ENCODE assay signal across 11 cellular contexts in the genomic region with DNA sequence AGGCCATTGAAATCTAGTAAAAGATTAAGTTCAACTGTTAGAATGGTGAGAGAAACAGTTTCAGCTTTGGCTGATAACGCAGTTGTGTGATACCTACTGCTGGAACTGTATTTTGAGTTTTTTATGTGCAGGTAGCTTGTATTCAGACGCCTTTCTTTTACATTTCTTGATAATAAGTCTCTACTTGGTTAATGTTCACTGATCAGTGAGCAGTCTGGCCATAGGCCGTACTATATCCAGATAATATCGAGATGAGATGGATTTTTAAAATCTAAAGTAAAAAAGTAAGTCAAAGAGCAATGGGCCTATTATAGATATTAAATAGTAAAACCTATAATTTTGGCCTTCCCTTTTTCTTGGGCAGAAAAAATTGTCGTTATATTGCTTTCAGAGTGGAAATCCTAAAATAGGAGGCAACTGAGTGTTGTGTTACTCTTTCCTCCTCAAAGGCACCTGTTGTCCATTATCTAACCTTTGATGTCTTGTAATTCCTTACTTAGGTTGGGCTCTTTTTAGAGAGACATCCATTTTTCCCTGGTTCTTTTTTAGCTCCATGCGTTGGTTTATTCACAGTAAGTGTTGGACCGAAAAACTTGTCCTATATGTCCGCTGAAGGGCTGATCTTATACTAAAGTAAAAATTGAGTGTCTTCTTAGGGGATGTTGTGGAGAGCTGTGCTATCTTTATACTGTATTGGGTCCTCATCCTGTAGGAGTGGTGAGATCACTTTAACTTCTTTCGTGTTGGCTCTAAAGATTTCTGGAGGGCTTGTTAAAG. TPM values are rescaled to one million over a fixed set of nuclear protein-coding genes. Genes with fewer than 3 reads are reported as not detected.
DNase-seq lines count a peak whose midpoint lies in the region; ATAC-seq and TF ChIP-seq lines count a peak whose summit lies in the region.
"Had no signal": no experiment of that assay in that cellular context is flagged by ENCODE, and none has a peak within 500 bp of the region (broad histone marks: within the 10 kb centered on the region; RNA-seq: fewer than 3 reads in every experiment).

No MANE protein-coding gene starts in this region.

- ATAC-seq in stimulated activated naive CD8-positive, alpha-beta T cell treated with anti-CD3 and anti-CD28 coated beads, Interleukin-15, Interleukin-2, amounts not matched to agents 100 U/mL and 50 U/mL, for 24 hours = no peak
- ATAC-seq in HG03520 (IDR thresholded peaks at IDR 0.05; ENCODE audit: unreplicated experiment) = no peak

- in situ Hi-C loops in GM23248 (cut with MboI) = no loop called here

- H3K36me3 Mint-ChIP-seq in activated naive CD8-positive, alpha-beta T cell treated with anti-CD3 and anti-CD28 coated beads for 36 hours = peaks cover 6% of the 10 kb centered on the region

- no peaks in the 10 kb centered on the region for H3K27me3 ChIP-seq in GM23248 (replicated peaks; ENCODE audit: insufficient read depth)
- H3K27me3 ChIP-seq in SU-DHL-6 (ENCODE audit: low read length) = no peaks in the 10 kb centered on the region
- no peaks in the 10 kb centered on the region for H3K27me3 ChIP-seq in stomach

- H4K20me1 ChIP-seq in GM23248 (ENCODE audit: insufficient read depth) (0 out of 2 replicates have a peak, but pooled peaks cover 3% of the 10 kb centered on the region), SU-DHL-6 (ENCODE audit: low read depth, low read length) (peaks cover 14% of the 10 kb centered on the region)

- no peaks in the 10 kb centered on the region for H3K9me3 Mint-ChIP-seq in activated naive CD8-positive, alpha-beta T cell treated with anti-CD3 and anti-CD28 coated beads for 36 hours
- H3K9me3 Mint-ChIP-seq: mesothelial cell of epicardium had no signal

- H3K9ac ChIP-seq in GM23248 (peak overlapping the region; percentile 77), SU-DHL-6 (ENCODE audit: low read length) (peak overlapping the region; percentile 74)

- H3K79me2 ChIP-seq in GM23248 (ENCODE audit: insufficient read depth) = peaks cover 61% of the 10 kb centered on the region
- H3K79me2 ChIP-seq in SU-DHL-6 (ENCODE audit: insufficient read depth, low read length) = peaks cover 49% of the 10 kb centered on the region

- peaks cover 13% of the 10 kb centered on the region for H3K4me1 ChIP-seq in GM23248 (ENCODE audit: insufficient read depth)
- peaks cover 19 to 50% (median 36%) of the 10 kb centered on the region in 4 donors for H3K4me1 ChIP-seq in stomach

- H3K9me3 ChIP-seq in GM23248 (ENCODE audit: low read depth) = no peaks in the 10 kb centered on the region
- H3K9me3 ChIP-seq in SU-DHL-6 (ENCODE audit: insufficient read depth, low read length) = no peaks in the 10 kb centered on the region
- H3K9me3 ChIP-seq in iPS-18c (ENCODE audit: control insufficient read depth, insufficient read depth, low read length) = no peaks in the 10 kb centered on the region
- no peaks in the 10 kb centered on the region for H3K9me3 ChIP-seq in stomach

- H3K27ac Mint-ChIP-seq in activated naive CD8-positive, alpha-beta T cell treated with anti-CD3 and anti-CD28 coated beads for 36 hours = no peak overlapping the region
- H3K27ac Mint-ChIP-seq: mesothelial cell of epicardium had no signal

- DNase-seq in GM23248 (no peak), stomach (no peak), Ammon's horn (ENCODE audit: low spot score) (no peak)
- DNase-seq in stimulated activated naive CD8-positive, alpha-beta T cell treated with anti-CD3 and anti-CD28 coated beads, Interleukin-15, Interleukin-2, amounts not matched to agents 100 U/mL and 50 U/mL, for 24 hours = no peak
- no peak for DNase-seq in activated naive CD8-positive, alpha-beta T cell treated with anti-CD3 and anti-CD28 coated beads for 36 hours
- DNase-seq: activated CD4-positive, CD25-positive, alpha-beta regulatory T cell; NCI-H2029 had no signal

- intact Hi-C loops in stomach (cut with DNase I; ENCODE audit: low total_unique reads) = no loop called here

- 84 to 89% methylated on average over 9 of the region's 9 CpGs for WGBS in GM23248 (ENCODE audit: low coverage in 1 of 2, low lambda C conversion rate in 2 of 2, missing lambda C conversion rate in 2 of 2), 2 experiments
- 27 to 49% (median 38%) methylated on average over 9 of the region's 9 CpGs for WGBS in stomach, 5 donors

- TF ChIP-seq CTCF in SU-DHL-6 (IDR thresholded peaks at IDR 0.05; ENCODE audit: insufficient read depth, low read length, poor library complexity, severe bottlenecking) (no peak), stomach (IDR thresholded peaks at IDR 0.05) (no peak)

- H3K4me3 ChIP-seq in GM23248 = peak overlapping the region; percentile 86
- H3K4me3 ChIP-seq in SU-DHL-6 (ENCODE audit: insufficient read depth, low read length, poor library complexity, severe bottlenecking) = peak overlapping the region; percentile 75
- peak overlapping the region; percentile 75 for H3K4me3 ChIP-seq in iPS-18c (ENCODE audit: insufficient read depth, low read depth, low read length)
- peak overlapping the region; percentile 63 to 84 (median 69) for H3K4me3 ChIP-seq in stomach

- no peak overlapping the region for H3K4me3 Mint-ChIP-seq in activated naive CD8-positive, alpha-beta T cell treated with anti-CD3 and anti-CD28 coated beads for 36 hours
- H3K4me3 Mint-ChIP-seq: mesothelial cell of epicardium had no signal

- no peak for TF ChIP-seq POLR2A in stomach (IDR thresholded peaks at IDR 0.05)

- no peak for TF ChIP-seq EP300 in stomach (IDR thresholded peaks at IDR 0.05)

- H3F3A ChIP-seq in GM23248 (ENCODE audit: insufficient read depth) = peaks cover 15% of the 10 kb centered on the region; the same call in 1 of the 2 replicates
- no peaks in the 10 kb centered on the region; the same call in 1 of the 2 replicates for H3F3A ChIP-seq in SU-DHL-6 (ENCODE audit: insufficient read depth)

- H3K27ac ChIP-seq in GM23248 = no peak overlapping the region
- no peak overlapping the region for H3K27ac ChIP-seq in SU-DHL-6 (ENCODE audit: low read depth, low read length)
- H3K27ac ChIP-seq in stomach = peak overlapping the region in 4 of 5 donors; percentile 89 to 95 (median 92)

- no peaks in the 10 kb centered on the region for H3K27me3 Mint-ChIP-seq in activated naive CD8-positive, alpha-beta T cell treated with anti-CD3 and anti-CD28 coated beads for 36 hours

- H3K9me2 ChIP-seq in GM23248 (ENCODE audit: insufficient read depth) (no peaks in the 10 kb centered on the region), SU-DHL-6 (replicated peaks; ENCODE audit: insufficient read depth, low read length) (no peaks in the 10 kb centered on the region)

- H3K36me3 ChIP-seq in GM23248 (ENCODE audit: low read depth) (no peaks in the 10 kb centered on the region), SU-DHL-6 (ENCODE audit: low read length) (peaks cover 9% of the 10 kb centered on the region; the same call in 1 of the 2 replicates), stomach (no peaks in the 10 kb centered on the region)

- H3K4me2 ChIP-seq in GM23248 (ENCODE audit: unreplicated experiment) (peak overlapping the region; percentile 84), SU-DHL-6 (ENCODE audit: low read depth, low read length, poor library complexity, severe bottlenecking) (peak overlapping the region; percentile 86)

- H2AFZ ChIP-seq in GM23248 = peak overlapping the region; percentile 79
- H2AFZ ChIP-seq in SU-DHL-6 (ENCODE audit: low read depth, low read length, severe bottlenecking) = no peak overlapping the region

- H3K4me1 Mint-ChIP-seq in activated naive CD8-positive, alpha-beta T cell treated with anti-CD3 and anti-CD28 coated beads for 36 hours = peaks cover 27% of the 10 kb centered on the region

RNA-seq across cellular contexts. Expression of gene EML4, which starts 1.7 kb away (rescaled TPM):
- 19.3 and 21.8 TPM in 2 replicates for total RNA-seq in GM23248 (2014; rRNA removed; shearing (Covaris generic))
- polyA plus RNA-seq in GM23248 (2016; fragmentation: Nextera tagmentation; extraction: Ambion mirVana) (21.0 and 21.7 TPM in 2 replicates), stomach (10 to 100 TPM; 10.2 to 13.3 (median 10.5) TPM)
- 100 to 1,000 TPM in 1 of 5 donors, 10 to 100 TPM in 4; 24.6 to 292 (median 65.3) TPM for total RNA-seq in stomach
- 10 to 100 TPM; 60.0 to 64.6 TPM for total RNA-seq in activated naive CD8-positive, alpha-beta T cell treated with anti-CD3 and anti-CD28 coated beads for 36 hours

Comparison
In these comparisons a context has a peak if more than half of its experiments do, and no peak if none do; other contexts are left out.
1. H3K27ac ChIP-seq: peak in stomach (4 of 5); none in GM23248 (single experiment) and SU-DHL-6 (single experiment).
2. Peak in every context shown above with its lines, with median percentiles within 50 percentile points of each other: H3K4me3 ChIP-seq.